In genomic region chr13:94382960-94383359, GRCh38 we compare ENCODE assay signal across 18 cellular contexts.
"Had no signal": no experiment of that assay in that cellular context is flagged by ENCODE, and none has a peak within 500 bp of the region (broad histone marks: within the 10 kb centered on the region; RNA-seq: fewer than 3 reads in every experiment).

No MANE protein-coding gene starts in this region.

- H3K27me3 ChIP-seq: heart right ventricle, left lung, ovary, right lobe of liver, suprapubic skin, thyroid gland had no signal

- DNase-seq: effector CD4-positive, alpha-beta T cell; endodermal cell; foreskin melanocyte; hypothalamus; islet precursor cell; left lung; mesenchymal stem cell; naive thymus-derived CD4-positive, alpha-beta T cell; ovary; right lobe of liver; stimulated activated CD4-positive, alpha-beta T cell treated with anti-CD3 and anti-CD28 coated beads, Interleukin-4, amount 100 ng/mL, for 1 hour; stimulated activated CD8-positive, alpha-beta memory T cell treated with anti-CD3 and anti-CD28 coated beads, Interleukin-4, amount 100 ng/mL, for 48 hours; stimulated activated naive CD8-positive, alpha-beta T cell treated with anti-CD3 and anti-CD28 coated beads, Interleukin-15, Interleukin-2, amounts not matched to agents 100 U/mL and 50 U/mL, for 24 hours had no signal

- H3K9me3 ChIP-seq: heart right ventricle, left lung, ovary, right lobe of liver, suprapubic skin, thyroid gland had no signal

- H3K4me3 ChIP-seq: coronary artery, heart right ventricle, left lung, lung, ovary, right lobe of liver, suprapubic skin, thyroid gland had no signal

- H3K27ac ChIP-seq: coronary artery, heart right ventricle, left lung, ovary, right lobe of liver, suprapubic skin, thyroid gland had no signal

- ATAC-seq: left lung; naive thymus-derived CD4-positive, alpha-beta T cell; right lobe of liver; stimulated activated naive CD8-positive, alpha-beta T cell treated with anti-CD3 and anti-CD28 coated beads, Interleukin-15, Interleukin-2, amounts not matched to agents 100 U/mL and 50 U/mL, for 24 hours had no signal

- H3K36me3 ChIP-seq: heart right ventricle, left lung, ovary, right lobe of liver, suprapubic skin, thyroid gland had no signal
